Comparison of ENCODE assay signal across 26 cellular contexts in the genomic region with DNA sequence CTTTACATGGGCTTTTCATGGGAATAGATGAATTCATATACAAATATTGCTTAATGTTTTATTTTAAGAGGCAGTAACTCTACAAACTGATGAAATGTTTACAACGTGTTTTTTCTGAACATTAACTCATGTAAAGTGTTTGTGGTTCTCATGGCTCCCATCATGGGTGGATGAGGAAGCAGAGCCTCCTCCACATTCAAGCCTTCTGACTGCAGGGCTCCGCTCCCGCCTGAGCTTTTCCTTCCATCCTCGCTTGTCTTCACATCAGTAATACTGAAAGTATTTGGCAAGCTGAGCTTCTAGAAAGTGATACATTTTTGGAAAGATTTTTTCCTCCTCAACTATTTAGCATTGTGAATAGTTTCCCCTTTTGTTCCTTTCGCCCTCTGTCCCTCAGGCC.
DNase-seq lines count a peak whose midpoint lies in the region; ATAC-seq and TF ChIP-seq lines count a peak whose summit lies in the region.
"Had no signal": no experiment of that assay in that cellular context is flagged by ENCODE, and none has a peak within 500 bp of the region (broad histone marks: within the 10 kb centered on the region; RNA-seq: fewer than 3 reads in every experiment).

No MANE protein-coding gene starts in this region.

- no peak for TF ChIP-seq CTCF in WTC11 (IDR thresholded peaks at IDR 0.05)
- TF ChIP-seq CTCF in dorsolateral prefrontal cortex (IDR thresholded peaks at IDR 0.05 in 54 of 56, conservative IDR thresholded peaks at IDR 0.05 in 2 of 56; ENCODE audit: low read depth in 1 of 56, partially characterized antibody in 56 of 56) = no peak

- intact Hi-C loops in dorsolateral prefrontal cortex (cut with DNase I) = no loop called here

- H3K9me3 Mint-ChIP-seq in activated T-cell treated with anti-CD3 and anti-CD28 coated beads, Interleukin-2, amount 50 U/mL, for 24 hours = no peaks in the 10 kb centered on the region
- H3K9me3 Mint-ChIP-seq in activated T-cell treated with anti-CD3 and anti-CD28 coated beads, Interleukin-2, amount 50 U/mL, for 4 hours = no peaks in the 10 kb centered on the region
- H3K9me3 Mint-ChIP-seq in WTC11 = no peaks in the 10 kb centered on the region
- H3K9me3 Mint-ChIP-seq in stimulated activated effector memory CD8-positive, alpha-beta T cell treated with anti-CD3 and anti-CD28 coated beads, Interleukin-12 subunit alpha, Interleukin-12 subunit beta, amount 100 ng/mL, for 72 hours = no peaks in the 10 kb centered on the region

- H3K4me3 Mint-ChIP-seq in activated T-cell treated with anti-CD3 and anti-CD28 coated beads, Interleukin-2, amount 50 U/mL, for 24 hours = no peak overlapping the region
- no peak overlapping the region for H3K4me3 Mint-ChIP-seq in activated T-cell treated with anti-CD3 and anti-CD28 coated beads, Interleukin-2, amount 50 U/mL, for 4 hours
- no peak overlapping the region for H3K4me3 Mint-ChIP-seq in WTC11
- peak overlapping the region; percentile 39 for H3K4me3 Mint-ChIP-seq in stimulated activated effector memory CD8-positive, alpha-beta T cell treated with anti-CD3 and anti-CD28 coated beads, Interleukin-12 subunit alpha, Interleukin-12 subunit beta, amount 100 ng/mL, for 72 hours
- H3K4me3 Mint-ChIP-seq: B cell had no signal

- no peaks in the 10 kb centered on the region for H3K27me3 ChIP-seq in dorsolateral prefrontal cortex
- H3K27me3 ChIP-seq: esophagus squamous epithelium, gastroesophageal sphincter, MG63, SJSA1 had no signal

- no peaks in the 10 kb centered on the region for H3K27me3 Mint-ChIP-seq in activated T-cell treated with anti-CD3 and anti-CD28 coated beads, Interleukin-2, amount 50 U/mL, for 24 hours
- no peaks in the 10 kb centered on the region for H3K27me3 Mint-ChIP-seq in activated T-cell treated with anti-CD3 and anti-CD28 coated beads, Interleukin-2, amount 50 U/mL, for 4 hours (ENCODE audit: low read depth)
- no peaks in the 10 kb centered on the region for H3K27me3 Mint-ChIP-seq in WTC11 (ENCODE audit: low read depth)
- H3K27me3 Mint-ChIP-seq: B cell had no signal

- peaks cover 69% of the 10 kb centered on the region for H3K4me1 Mint-ChIP-seq in activated T-cell treated with anti-CD3 and anti-CD28 coated beads, Interleukin-2, amount 50 U/mL, for 24 hours (ENCODE audit: low read depth)
- peaks cover 71% of the 10 kb centered on the region for H3K4me1 Mint-ChIP-seq in activated T-cell treated with anti-CD3 and anti-CD28 coated beads, Interleukin-2, amount 50 U/mL, for 4 hours (ENCODE audit: low read depth)
- peaks cover 9% of the 10 kb centered on the region for H3K4me1 Mint-ChIP-seq in WTC11
- H3K4me1 Mint-ChIP-seq in stimulated activated effector memory CD8-positive, alpha-beta T cell treated with anti-CD3 and anti-CD28 coated beads, Interleukin-12 subunit alpha, Interleukin-12 subunit beta, amount 100 ng/mL, for 72 hours = peaks cover 93% of the 10 kb centered on the region

- ATAC-seq in activated T-cell treated with anti-CD3 and anti-CD28 coated beads, Interleukin-2, amount 50 U/mL, for 4 hours = no peak
- ATAC-seq in WTC11 (no peak), HG02623 (IDR thresholded peaks at IDR 0.05; ENCODE audit: unreplicated experiment) (no peak), GM21367 (IDR thresholded peaks at IDR 0.05; ENCODE audit: unreplicated experiment) (no peak)
- ATAC-seq in stimulated activated effector memory CD8-positive, alpha-beta T cell treated with anti-CD3 and anti-CD28 coated beads, Interleukin-12 subunit alpha, Interleukin-12 subunit beta, amount 100 ng/mL, for 72 hours = no peak
- ATAC-seq: gastroesophageal sphincter, left ventricle myocardium superior had no signal

- H3K4me3 ChIP-seq in dorsolateral prefrontal cortex = no peak overlapping the region
- H3K4me3 ChIP-seq: coronary artery, esophagus squamous epithelium, gastroesophageal sphincter, HAP-1, MG63, SJSA1 had no signal

- no peak for DNase-seq in activated T-cell treated with anti-CD3 and anti-CD28 coated beads, Interleukin-2, amount 50 U/mL, for 24 hours
- no peak for DNase-seq in activated T-cell treated with anti-CD3 and anti-CD28 coated beads, Interleukin-2, amount 50 U/mL, for 4 hours
- DNase-seq in WTC11 (ENCODE audit: low spot score) (no peak), dorsolateral prefrontal cortex (peak in 1 of 10 donors; percentile 42), HuH-7 (ENCODE audit: low spot score) (no peak)
- DNase-seq in stimulated activated effector memory CD8-positive, alpha-beta T cell treated with anti-CD3 and anti-CD28 coated beads, Interleukin-12 subunit alpha, Interleukin-12 subunit beta, amount 100 ng/mL, for 72 hours (ENCODE audit: low spot score in 2 of 2) = no peak
- DNase-seq: activated CD4-positive, alpha-beta T cell treated with anti-CD3 and anti-CD28 coated beads, Interleukin-2, amount 50 U/mL, for 4 hours; activated effector memory CD4-positive, alpha-beta T cell treated with anti-CD3 and anti-CD28 coated beads, Interleukin-2, amount 50 U/mL, for 16 hours; Calu3; DND-41; esophagus squamous epithelium; KG1; left ventricle myocardium superior; MG63; NCI-H1417 treated with DMSO at 0.1 percent for 48 hours; NCI-H2081; NCI-H345; stimulated activated CD8-positive, alpha-beta memory T cell treated with anti-CD3 and anti-CD28 coated beads, Interleukin-4, amount 100 ng/mL, for 48 hours; trophoblast cell had no signal

- peak overlapping the region; percentile 19 for H3K27ac Mint-ChIP-seq in activated T-cell treated with anti-CD3 and anti-CD28 coated beads, Interleukin-2, amount 50 U/mL, for 24 hours
- H3K27ac Mint-ChIP-seq in WTC11 = peak overlapping the region; percentile 21; the same call in 1 of the 2 replicates
- H3K27ac Mint-ChIP-seq in stimulated activated effector memory CD8-positive, alpha-beta T cell treated with anti-CD3 and anti-CD28 coated beads, Interleukin-12 subunit alpha, Interleukin-12 subunit beta, amount 100 ng/mL, for 72 hours = peak overlapping the region; percentile 90
- H3K27ac Mint-ChIP-seq: B cell had no signal

- peak overlapping the region in 45 of 59 donors; percentile 2 to 84 (median 47) for H3K27ac ChIP-seq in dorsolateral prefrontal cortex
- H3K27ac ChIP-seq: coronary artery, esophagus squamous epithelium, gastroesophageal sphincter, SJSA1 had no signal

- CTCF ChIA-PET in WTC11 (lab: Charles Lee) = interaction anchor here (1.6 kb wide), 1 partner anchor 8 kb away, joined by 3 read pairs; no protein-coding TSS in a partner anchor

- H3K36me3 Mint-ChIP-seq in activated T-cell treated with anti-CD3 and anti-CD28 coated beads, Interleukin-2, amount 50 U/mL, for 24 hours (ENCODE audit: low read depth) = no peaks in the 10 kb centered on the region
- peaks cover 4% of the 10 kb centered on the region for H3K36me3 Mint-ChIP-seq in activated T-cell treated with anti-CD3 and anti-CD28 coated beads, Interleukin-2, amount 50 U/mL, for 4 hours (ENCODE audit: insufficient read depth)
- no peaks in the 10 kb centered on the region for H3K36me3 Mint-ChIP-seq in WTC11
- H3K36me3 Mint-ChIP-seq in stimulated activated effector memory CD8-positive, alpha-beta T cell treated with anti-CD3 and anti-CD28 coated beads, Interleukin-12 subunit alpha, Interleukin-12 subunit beta, amount 100 ng/mL, for 72 hours = peaks cover 6% of the 10 kb centered on the region

- POLR2A ChIA-PET in WTC11 (lab: Charles Lee) = no interaction called here

TF ChIP-seq in WTC11, 78 proteins besides CTCF, POLR2A, EP300 and RAD21 (continues in another document):
- no peak for TF ChIP-seq SMAD3 (CRISPR knock-in tag; IDR thresholded peaks at IDR 0.05; ENCODE audit: borderline replicate concordance)
- TF ChIP-seq TEAD4 (CRISPR knock-in tag; IDR thresholded peaks at IDR 0.05) = no peak
- no peak for TF ChIP-seq JUN (CRISPR knock-in tag; IDR thresholded peaks at IDR 0.05)
- no peak for TF ChIP-seq GABPB1 (CRISPR knock-in tag; IDR thresholded peaks at IDR 0.05)
- TF ChIP-seq, protein P1, sequence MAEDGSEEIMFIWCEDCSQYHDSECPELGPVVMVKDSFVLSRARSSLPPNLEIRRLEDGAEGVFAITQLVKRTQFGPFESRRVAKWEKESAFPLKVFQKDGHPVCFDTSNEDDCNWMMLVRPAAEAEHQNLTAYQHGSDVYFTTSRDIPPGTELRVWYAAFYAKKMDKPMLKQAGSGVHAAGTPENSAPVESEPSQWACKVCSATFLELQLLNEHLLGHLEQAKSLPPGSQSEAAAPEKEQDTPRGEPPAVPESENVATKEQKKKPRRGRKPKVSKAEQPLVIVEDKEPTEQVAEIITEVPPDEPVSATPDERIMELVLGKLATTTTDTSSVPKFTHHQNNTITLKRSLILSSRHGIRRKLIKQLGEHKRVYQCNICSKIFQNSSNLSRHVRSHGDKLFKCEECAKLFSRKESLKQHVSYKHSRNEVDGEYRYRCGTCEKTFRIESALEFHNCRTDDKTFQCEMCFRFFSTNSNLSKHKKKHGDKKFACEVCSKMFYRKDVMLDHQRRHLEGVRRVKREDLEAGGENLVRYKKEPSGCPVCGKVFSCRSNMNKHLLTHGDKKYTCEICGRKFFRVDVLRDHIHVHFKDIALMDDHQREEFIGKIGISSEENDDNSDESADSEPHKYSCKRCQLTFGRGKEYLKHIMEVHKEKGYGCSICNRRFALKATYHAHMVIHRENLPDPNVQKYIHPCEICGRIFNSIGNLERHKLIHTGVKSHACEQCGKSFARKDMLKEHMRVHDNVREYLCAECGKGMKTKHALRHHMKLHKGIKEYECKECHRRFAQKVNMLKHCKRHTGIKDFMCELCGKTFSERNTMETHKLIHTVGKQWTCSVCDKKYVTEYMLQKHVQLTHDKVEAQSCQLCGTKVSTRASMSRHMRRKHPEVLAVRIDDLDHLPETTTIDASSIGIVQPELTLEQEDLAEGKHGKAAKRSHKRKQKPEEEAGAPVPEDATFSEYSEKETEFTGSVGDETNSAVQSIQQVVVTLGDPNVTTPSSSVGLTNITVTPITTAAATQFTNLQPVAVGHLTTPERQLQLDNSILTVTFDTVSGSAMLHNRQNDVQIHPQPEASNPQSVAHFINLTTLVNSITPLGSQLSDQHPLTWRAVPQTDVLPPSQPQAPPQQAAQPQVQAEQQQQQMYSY (CRISPR knock-in tag; IDR thresholded peaks at IDR 0.05) = no peak
- TF ChIP-seq, protein P2, sequence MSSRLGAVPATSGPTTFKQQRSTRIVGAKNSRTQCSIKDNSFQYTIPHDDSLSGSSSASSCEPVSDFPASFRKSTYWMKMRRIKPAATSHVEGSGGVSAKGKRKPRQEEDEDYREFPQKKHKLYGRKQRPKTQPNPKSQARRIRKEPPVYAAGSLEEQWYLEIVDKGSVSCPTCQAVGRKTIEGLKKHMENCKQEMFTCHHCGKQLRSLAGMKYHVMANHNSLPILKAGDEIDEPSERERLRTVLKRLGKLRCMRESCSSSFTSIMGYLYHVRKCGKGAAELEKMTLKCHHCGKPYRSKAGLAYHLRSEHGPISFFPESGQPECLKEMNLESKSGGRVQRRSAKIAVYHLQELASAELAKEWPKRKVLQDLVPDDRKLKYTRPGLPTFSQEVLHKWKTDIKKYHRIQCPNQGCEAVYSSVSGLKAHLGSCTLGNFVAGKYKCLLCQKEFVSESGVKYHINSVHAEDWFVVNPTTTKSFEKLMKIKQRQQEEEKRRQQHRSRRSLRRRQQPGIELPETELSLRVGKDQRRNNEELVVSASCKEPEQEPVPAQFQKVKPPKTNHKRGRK (CRISPR knock-in tag; IDR thresholded peaks at IDR 0.05; ENCODE audit: borderline replicate concordance) = no peak
- no peak for TF ChIP-seq EMX1 (CRISPR knock-in tag; IDR thresholded peaks at IDR 0.05)
- no peak for TF ChIP-seq SP1 (CRISPR knock-in tag; conservative IDR thresholded peaks at IDR 0.05)
- TF ChIP-seq SOX15 (CRISPR knock-in tag; IDR thresholded peaks at IDR 0.05) = no peak

Comparison
In these comparisons a context has a peak if more than half of its experiments do, and no peak if none do; other contexts are left out.
1. H3K27ac Mint-ChIP-seq: peak in every context shown above with its lines; median percentile 90 in stimulated activated effector memory CD8-positive, alpha-beta T cell treated with anti-CD3 and anti-CD28 coated beads, Interleukin-12 subunit alpha, Interleukin-12 subunit beta, amount 100 ng/mL, for 72 hours; 21 in WTC11; 19 in activated T-cell treated with anti-CD3 and anti-CD28 coated beads, Interleukin-2, amount 50 U/mL, for 24 hours.